1 cellular context compared by ENCODE assay signal in the genomic region with DNA sequence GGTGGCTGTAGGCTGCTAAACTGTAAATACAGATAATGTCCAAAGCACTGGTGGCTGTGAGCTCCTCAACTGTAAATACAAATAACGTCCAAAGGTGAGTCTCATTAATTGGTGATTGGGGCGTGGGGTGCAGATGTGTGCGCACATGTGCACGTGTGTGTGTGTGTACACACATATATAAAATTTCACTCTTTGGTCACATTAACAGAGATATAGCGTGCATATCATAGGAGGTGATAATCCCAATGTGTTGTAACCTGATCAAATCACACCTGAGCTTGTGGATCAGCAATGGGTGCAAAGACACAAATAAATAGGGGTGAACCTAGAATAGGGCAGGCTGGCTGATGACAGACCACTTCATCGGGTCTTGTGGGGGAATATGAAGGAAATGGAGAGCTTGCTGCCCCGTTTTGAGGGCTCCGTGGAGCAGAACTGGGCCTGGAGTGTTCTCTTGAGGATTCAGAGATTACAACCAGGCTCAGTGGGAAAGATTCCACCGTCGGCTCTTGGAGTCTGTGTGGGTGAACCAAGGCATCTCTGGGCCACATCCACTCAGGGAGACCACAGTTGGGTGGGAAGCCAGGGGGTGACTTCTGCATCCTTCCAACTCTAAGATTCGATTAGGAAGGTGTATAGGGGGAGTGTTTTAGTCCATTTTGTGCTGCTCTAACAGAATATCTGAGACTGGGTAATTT.
TF ChIP-seq lines count a peak whose summit lies in the region.

No MANE protein-coding gene starts in this region.

TF ChIP-seq in H1, 55 proteins besides CTCF, POLR2A, EP300 and RAD21:
- TF ChIP-seq KDM1A (IDR thresholded peaks at IDR 0.05; ENCODE audit: borderline replicate concordance, low read length) (peak; percentile 96), BCL11A (IDR thresholded peaks at IDR 0.05; ENCODE audit: low read depth in 2 of 2, low read length in 2 of 2) (no peak)
